Comparison of ENCODE assay signal across 10 cellular contexts in genomic region chr11:120563698-120564572, GRCh38. TPM values are rescaled to one million over a fixed set of nuclear protein-coding genes. Genes with fewer than 3 reads are reported as not detected.
DNase-seq lines count a peak whose midpoint lies in the region; ATAC-seq and TF ChIP-seq lines count a peak whose summit lies in the region.
"Had no signal": no experiment of that assay in that cellular context is flagged by ENCODE, and none has a peak within 500 bp of the region (broad histone marks: within the 10 kb centered on the region; RNA-seq: fewer than 3 reads in every experiment).

No MANE protein-coding gene starts in this region.

- no peak overlapping the region for H2AFZ ChIP-seq in MM.1S (ENCODE audit: low read length)

- H3K36me3 ChIP-seq in MM.1S (replicated peaks; ENCODE audit: insufficient read depth, low read length): no peaks in the 10 kb centered on the region

- H3K9ac ChIP-seq in MM.1S (ENCODE audit: low read length): no peak overlapping the region

- no peaks in the 10 kb centered on the region for H3K36me3 Mint-ChIP-seq in memory B cell
- H3K36me3 Mint-ChIP-seq in type B pancreatic cell: no peaks in the 10 kb centered on the region

- no peaks in the 10 kb centered on the region for H3K27me3 ChIP-seq in MM.1S (replicated peaks; ENCODE audit: insufficient read depth, low read length)

- H3K79me2 ChIP-seq in MM.1S (ENCODE audit: low read length): no peaks in the 10 kb centered on the region

- H3K9me3 Mint-ChIP-seq in memory B cell (no peaks in the 10 kb centered on the region), type B pancreatic cell (no peaks in the 10 kb centered on the region)
- H3K9me3 Mint-ChIP-seq: activated T-helper 1 cell treated with anti-CD3 and anti-CD28 coated beads, Interleukin-12 subunit alpha, Interleukin-12 subunit beta, Interleukin-2, Interleukin-4 antibody, amounts not matched to agents 30 ng/mL and 10 ng/mL and 1 ng/mL, durations not matched to agents 14 hours and 24 hours and 36 hours had no signal

- H3K27me3 Mint-ChIP-seq in memory B cell (peaks cover 13% of the 10 kb centered on the region), type B pancreatic cell (peaks cover 70% of the 10 kb centered on the region)

- H3K27ac Mint-ChIP-seq in memory B cell (peak overlapping the region; percentile 40), type B pancreatic cell (no peak overlapping the region)
- H3K27ac Mint-ChIP-seq: activated T-helper 1 cell treated with anti-CD3 and anti-CD28 coated beads, Interleukin-12 subunit alpha, Interleukin-12 subunit beta, Interleukin-2, Interleukin-4 antibody, amounts not matched to agents 30 ng/mL and 10 ng/mL and 1 ng/mL, durations not matched to agents 14 hours and 24 hours and 36 hours had no signal

- H3K4me1 Mint-ChIP-seq in memory B cell (peaks cover 5% of the 10 kb centered on the region), type B pancreatic cell (ENCODE audit: unreplicated experiment) (peaks cover 13% of the 10 kb centered on the region)

- H3K27ac ChIP-seq in MM.1S (ENCODE audit: low read length): no peak overlapping the region

- H3K9me3 ChIP-seq in MM.1S (replicated peaks; ENCODE audit: insufficient read depth, low read length): no peaks in the 10 kb centered on the region

- H3K4me2 ChIP-seq in MM.1S (ENCODE audit: low read depth, low read length): no peak overlapping the region

- TF ChIP-seq CTCF in type B pancreatic cell (conservative IDR thresholded peaks at IDR 0.05) (no peak), MM.1S (IDR thresholded peaks at IDR 0.05; ENCODE audit: low read length) (no peak)

- peak; percentile 50 for DNase-seq in NCI-H2171 treated with DMSO at 0.1 percent for 48 hours (lab: John Stamatoyannopoulos, UW)
- no peak for DNase-seq in NCI-H2171 (lab: John Stamatoyannopoulos, UW)
- DNase-seq in dermis blood vessel endothelial cell: peak; percentile 55
- DNase-seq in memory B cell (ENCODE audit: low spot score in 2 of 2): peak in 1 of 2 donors; percentile 22
- DNase-seq in type B pancreatic cell (ENCODE audit: extremely low spot score, unreplicated experiment): no peak
- no peak for DNase-seq in A172 (ENCODE audit: low spot score)
- DNase-seq in MM.1S: no peak
- DNase-seq: NCI-H446 treated with DMSO at 0.1 percent for 48 hours had no signal

- no peaks in the 10 kb centered on the region for H4K20me1 ChIP-seq in MM.1S (ENCODE audit: insufficient read depth, low read length)

- H3F3A ChIP-seq in MM.1S (ENCODE audit: insufficient read depth, low read length): no peaks in the 10 kb centered on the region

- no peak for ATAC-seq in memory B cell (ENCODE audit: low read depth)
- no peak for ATAC-seq in GM18505 (IDR thresholded peaks at IDR 0.05; ENCODE audit: unreplicated experiment)

- no peaks in the 10 kb centered on the region for H3K4me1 ChIP-seq in MM.1S (ENCODE audit: low read length)

- no peaks in the 10 kb centered on the region for H3K9me2 ChIP-seq in MM.1S (replicated peaks; ENCODE audit: insufficient read depth, low read length)

- H3K4me3 ChIP-seq in MM.1S (ENCODE audit: low read length): no peak overlapping the region

- TF ChIP-seq POLR2A in GM18505 (IDR thresholded peaks at IDR 0.05; ENCODE audit: borderline replicate concordance, extremely low read depth, insufficient read depth, insufficient read length): no peak

- H3K4me3 Mint-ChIP-seq in memory B cell (no peak overlapping the region), type B pancreatic cell (peak overlapping the region; percentile 51)
- H3K4me3 Mint-ChIP-seq: activated T-helper 1 cell treated with anti-CD3 and anti-CD28 coated beads, Interleukin-12 subunit alpha, Interleukin-12 subunit beta, Interleukin-2, Interleukin-4 antibody, amounts not matched to agents 30 ng/mL and 10 ng/mL and 1 ng/mL, durations not matched to agents 14 hours and 24 hours and 36 hours had no signal

RNA-seq across cellular contexts. Expression of gene GRIK4, which starts 52.4 kb away (rescaled TPM):
- total RNA-seq in dermis blood vessel endothelial cell (under 0.01 TPM in 1 of 2 replicates, not detected in the other), type B pancreatic cell (ENCODE audit: low replicate concordance) (0.17 and 0.72 TPM in 2 replicates)
- total RNA-seq in A172 (2014; rRNA removed; shearing (Covaris generic)): not detected in 2 replicates

Comparison
In these comparisons a context has a peak if more than half of its experiments do, and no peak if none do; other contexts are left out.
1. DNase-seq: peak in NCI-H2171 treated with DMSO at 0.1 percent for 48 hours (single experiment) and dermis blood vessel endothelial cell (single experiment); none in NCI-H2171 (single experiment), type B pancreatic cell (single experiment), A172 (single experiment) and MM.1S (single experiment).